In genomic region chr17:50273654-50274040, GRCh38 we compare ENCODE assay signal across 8 cellular contexts. TPM values are rescaled to one million over a fixed set of nuclear protein-coding genes. Genes with fewer than 3 reads are reported as not detected.
A peak's percentile ranks its signal among the peaks of the same experiment; 100 is the strongest.
DNase-seq lines count a peak whose midpoint lies in the region; FAIRE-seq and TF ChIP-seq lines count a peak whose summit lies in the region.

No MANE protein-coding gene starts in this region.

- peak overlapping the region; percentile 48 for H3K4me3 Mint-ChIP-seq in T-helper 1 cell treated with Interleukin-12 subunit alpha and Interleukin-12 subunit beta and Interleukin-4 antibody, amounts not matched to agents 30 μg/mL and 1 μg/mL, for 36 hours
- H3K4me3 Mint-ChIP-seq in activated T-helper 1 cell treated with anti-CD3 and anti-CD28 coated beads, Interleukin-12 subunit alpha, Interleukin-12 subunit beta, Interleukin-2, Interleukin-4 antibody, amounts not matched to agents 30 ng/mL and 10 ng/mL and 1 ng/mL, durations not matched to agents 14 hours and 24 hours and 36 hours = peak overlapping the region; percentile 37

- H3K27me3 ChIP-seq in keratinocyte (ENCODE audit: control insufficient read depth, extremely low read depth, insufficient read depth, low read length) (no peaks in the 10 kb centered on the region), stomach smooth muscle (ENCODE audit: control insufficient read depth in 1 of 2, insufficient read depth in 2 of 2, low read length in 2 of 2) (peaks cover 5 to 8% of the 10 kb centered on the region in 2 donors)

- peak overlapping the region; percentile 53 to 81 (median 76) for H3K4me3 ChIP-seq in keratinocyte (ENCODE audit: control insufficient read depth in 2 of 3, extremely low read depth in 1 of 3, insufficient read depth in 2 of 3, low read depth in 1 of 3, low read length in 3 of 3)
- no peak overlapping the region for H3K4me3 ChIP-seq in stomach smooth muscle (ENCODE audit: low read length in 2 of 2)

- no peak for FAIRE-seq in keratinocyte (lab: Jason Lieb, UNC)

- H2AFZ ChIP-seq in keratinocyte (ENCODE audit: control insufficient read depth, low read length) = peak overlapping the region; percentile 59

- DNase-seq in T-helper 1 cell (no peak), keratinocyte (ENCODE audit: low read depth, low spot score) (no peak), KG1 (lab: John Stamatoyannopoulos, UW) (no peak), SW480 (ENCODE audit: low spot score) (no peak), iPS-NIHi7 (ENCODE audit: extremely low spot score) (no peak)
- DNase-seq in activated T-helper 1 cell treated with anti-CD3 and anti-CD28 coated beads, Interleukin-12 subunit alpha, Interleukin-12 subunit beta, Interleukin-2, Interleukin-4 antibody, amounts not matched to agents 30 ng/mL and 10 ng/mL and 1 ng/mL, durations not matched to agents 14 hours and 24 hours and 36 hours (ENCODE audit: low spot score) = no peak

- intact Hi-C loops in activated T-helper 1 cell treated with anti-CD3 and anti-CD28 coated beads, Interleukin-12 subunit alpha, Interleukin-12 subunit beta, Interleukin-2, Interleukin-4 antibody, amounts not matched to agents 30 ng/mL and 10 ng/mL and 1 ng/mL, durations not matched to agents 14 hours and 24 hours and 36 hours (cut with micrococcal nuclease) = loop anchor here (1.0 to 2.0 kb wide), 3 partner anchors 17 to 105 kb away; no protein-coding TSS in a partner anchor

- dilution Hi-C loops in keratinocyte (cut with MboI; ENCODE audit: extremely low pct_ligation_motif_present, low sequenced_read_pairs) = no loop called here

- H3K9me1 ChIP-seq in keratinocyte (ENCODE audit: control insufficient read depth, extremely low read depth, insufficient read depth, low read length) = no peaks in the 10 kb centered on the region

- H3K36me3 ChIP-seq in keratinocyte (ENCODE audit: control insufficient read depth in 2 of 2, extremely low read depth in 1 of 2, insufficient read depth in 2 of 2, low read length in 2 of 2) (no peaks in the 10 kb centered on the region), stomach smooth muscle (ENCODE audit: control insufficient read depth in 2 of 2, insufficient read depth in 2 of 2, low read length in 2 of 2) (no peaks in the 10 kb centered on the region)

- peaks cover 24% of the 10 kb centered on the region for H3K27me3 Mint-ChIP-seq in T-helper 1 cell treated with Interleukin-12 subunit alpha and Interleukin-12 subunit beta and Interleukin-4 antibody, amounts not matched to agents 30 μg/mL and 1 μg/mL, for 36 hours (ENCODE audit: low read depth)
- peaks cover 14% of the 10 kb centered on the region for H3K27me3 Mint-ChIP-seq in activated T-helper 1 cell treated with anti-CD3 and anti-CD28 coated beads, Interleukin-12 subunit alpha, Interleukin-12 subunit beta, Interleukin-2, Interleukin-4 antibody, amounts not matched to agents 30 ng/mL and 10 ng/mL and 1 ng/mL, durations not matched to agents 14 hours and 24 hours and 36 hours (ENCODE audit: insufficient read depth)

- H3K9me3 Mint-ChIP-seq in T-helper 1 cell treated with Interleukin-12 subunit alpha and Interleukin-12 subunit beta and Interleukin-4 antibody, amounts not matched to agents 30 μg/mL and 1 μg/mL, for 36 hours = no peaks in the 10 kb centered on the region
- no peaks in the 10 kb centered on the region for H3K9me3 Mint-ChIP-seq in activated T-helper 1 cell treated with anti-CD3 and anti-CD28 coated beads, Interleukin-12 subunit alpha, Interleukin-12 subunit beta, Interleukin-2, Interleukin-4 antibody, amounts not matched to agents 30 ng/mL and 10 ng/mL and 1 ng/mL, durations not matched to agents 14 hours and 24 hours and 36 hours

- peaks cover 18% of the 10 kb centered on the region for H3K4me1 Mint-ChIP-seq in T-helper 1 cell treated with Interleukin-12 subunit alpha and Interleukin-12 subunit beta and Interleukin-4 antibody, amounts not matched to agents 30 μg/mL and 1 μg/mL, for 36 hours (ENCODE audit: low read depth)
- H3K4me1 Mint-ChIP-seq in activated T-helper 1 cell treated with anti-CD3 and anti-CD28 coated beads, Interleukin-12 subunit alpha, Interleukin-12 subunit beta, Interleukin-2, Interleukin-4 antibody, amounts not matched to agents 30 ng/mL and 10 ng/mL and 1 ng/mL, durations not matched to agents 14 hours and 24 hours and 36 hours (ENCODE audit: low read depth) = peaks cover 18% of the 10 kb centered on the region

- H3K36me3 Mint-ChIP-seq in T-helper 1 cell treated with Interleukin-12 subunit alpha and Interleukin-12 subunit beta and Interleukin-4 antibody, amounts not matched to agents 30 μg/mL and 1 μg/mL, for 36 hours (ENCODE audit: low read depth) = peaks cover 2% of the 10 kb centered on the region
- no peaks in the 10 kb centered on the region for H3K36me3 Mint-ChIP-seq in activated T-helper 1 cell treated with anti-CD3 and anti-CD28 coated beads, Interleukin-12 subunit alpha, Interleukin-12 subunit beta, Interleukin-2, Interleukin-4 antibody, amounts not matched to agents 30 ng/mL and 10 ng/mL and 1 ng/mL, durations not matched to agents 14 hours and 24 hours and 36 hours (ENCODE audit: low read depth)

- TF ChIP-seq CTCF in keratinocyte (optimal IDR thresholded peaks at IDR 0.05 in 1 of 3, IDR thresholded peaks at IDR 0.05 in 1 of 3, conservative IDR thresholded peaks at IDR 0.05 in 1 of 3; ENCODE audit: extremely low read depth in 1 of 3, insufficient read depth in 2 of 3, low read length in 3 of 3) = no peak

- no peaks in the 10 kb centered on the region for H4K20me1 ChIP-seq in keratinocyte (ENCODE audit: control insufficient read depth, extremely low read depth, insufficient read depth, low read length)

- no peaks in the 10 kb centered on the region for H3K9me3 ChIP-seq in keratinocyte (ENCODE audit: control insufficient read depth, low read depth, low read length)
- H3K9me3 ChIP-seq in stomach smooth muscle (ENCODE audit: control insufficient read depth in 2 of 2, low read length in 2 of 2) = no peaks in the 10 kb centered on the region

- H3K9ac ChIP-seq in keratinocyte (ENCODE audit: control insufficient read depth, extremely low read depth, insufficient read depth, low read length) (peak overlapping the region; percentile 71), stomach smooth muscle (ENCODE audit: low read length in 2 of 2) (peak overlapping the region; percentile 62 to 86)

- H3K27ac ChIP-seq in keratinocyte (ENCODE audit: control insufficient read depth, insufficient read depth, low read length) (no peak overlapping the region), stomach smooth muscle (ENCODE audit: low read length) (peak overlapping the region; percentile 82)

- H3K27ac Mint-ChIP-seq in T-helper 1 cell treated with Interleukin-12 subunit alpha and Interleukin-12 subunit beta and Interleukin-4 antibody, amounts not matched to agents 30 μg/mL and 1 μg/mL, for 36 hours = no peak overlapping the region
- H3K27ac Mint-ChIP-seq in activated T-helper 1 cell treated with anti-CD3 and anti-CD28 coated beads, Interleukin-12 subunit alpha, Interleukin-12 subunit beta, Interleukin-2, Interleukin-4 antibody, amounts not matched to agents 30 ng/mL and 10 ng/mL and 1 ng/mL, durations not matched to agents 14 hours and 24 hours and 36 hours = no peak overlapping the region

- peak overlapping the region; percentile 94 for H3K4me2 ChIP-seq in keratinocyte (ENCODE audit: control insufficient read depth, extremely low read depth, insufficient read depth, low read depth, low read length)

- H3K4me1 ChIP-seq in keratinocyte (ENCODE audit: control insufficient read depth, extremely low read depth, insufficient read depth, low read length) (peaks cover 23% of the 10 kb centered on the region), stomach smooth muscle (ENCODE audit: control insufficient read depth, insufficient read depth, low read length) (peaks cover 39% of the 10 kb centered on the region)

- no peaks in the 10 kb centered on the region for H3K79me2 ChIP-seq in keratinocyte (ENCODE audit: control insufficient read depth, insufficient read depth, low read length)

RNA-seq across cellular contexts. Expression of gene TMEM92, which starts 0.6 kb away (rescaled TPM):
- total RNA-seq in activated T-helper 1 cell treated with anti-CD3 and anti-CD28 coated beads, Interleukin-12 subunit alpha, Interleukin-12 subunit beta, Interleukin-2, Interleukin-4 antibody, amounts not matched to agents 30 ng/mL and 10 ng/mL and 1 ng/mL, durations not matched to agents 14 hours and 24 hours and 36 hours = 0.21 and 0.47 TPM in 2 replicates
- 0.88 to 2.7 TPM (median 1.8 TPM) in 3 replicates for polyA plus RNA-seq in keratinocyte
- 0.12 TPM for polyA plus RNA-seq in keratinocyte (2011; ENCODE audit: low read depth)
- 1.4 and 3.3 TPM in 2 replicates for polyA plus RNA-seq in keratinocyte (2011; cell fraction: cytosol; rRNA removed)
- polyA plus RNA-seq in keratinocyte (2011; cell fraction: nucleus; rRNA removed) = 2.5 and 4.5 TPM in 2 replicates
- polyA plus RNA-seq in keratinocyte (2012; ENCODE audit: low replicate concordance) = 1.2 and 3.5 TPM in 2 replicates
- polyA minus RNA-seq in keratinocyte = 1.2 to 7.1 TPM (median 1.9 TPM) in 3 replicates
- polyA minus RNA-seq in keratinocyte (2011; cell fraction: cytosol; rRNA and poly(A)+ RNA removed) = not detected
- 1.6 and 2.2 TPM in 2 replicates for polyA minus RNA-seq in keratinocyte (2011; cell fraction: nucleus; rRNA and poly(A)+ RNA removed)

Comparison
In these comparisons a context has a peak if more than half of its experiments do, and no peak if none do; other contexts are left out.
1. H3K4me3 ChIP-seq: peak in keratinocyte (3 of 3); none in stomach smooth muscle (0 of 2).